14 cellular contexts compared by ENCODE assay signal in genomic region chr1:98316286-98316685, GRCh38.
A peak's percentile ranks its signal among the peaks of the same experiment; 100 is the strongest.
DNase-seq lines count a peak whose midpoint lies in the region; ATAC-seq, FAIRE-seq and TF ChIP-seq lines count a peak whose summit lies in the region.
"Had no signal": no experiment of that assay in that cellular context is flagged by ENCODE, and none has a peak within 500 bp of the region (broad histone marks: within the 10 kb centered on the region; RNA-seq: fewer than 3 reads in every experiment).

No MANE protein-coding gene starts in this region.

- H3K4me1 Mint-ChIP-seq in osteocyte (ENCODE audit: unreplicated experiment), result peaks cover 40% of the 10 kb centered on the region
- no peaks in the 10 kb centered on the region for H3K4me1 Mint-ChIP-seq in nephron progenitor cell

- H3K9me3 Mint-ChIP-seq in osteocyte (ENCODE audit: unreplicated experiment) (peaks cover 7% of the 10 kb centered on the region), nephron progenitor cell (no peaks in the 10 kb centered on the region)

- H3K4me3 Mint-ChIP-seq in osteocyte (ENCODE audit: unreplicated experiment) (no peak overlapping the region), nephron progenitor cell (no peak overlapping the region)

- H3K79me2 ChIP-seq in GM23248 (ENCODE audit: insufficient read depth), result no peaks in the 10 kb centered on the region
- H3K79me2 ChIP-seq in endothelial cell of umbilical vein (ENCODE audit: control insufficient read depth, insufficient read depth, low read length), result no peaks in the 10 kb centered on the region

- intact Hi-C loops in endothelial cell of umbilical vein (cut with micrococcal nuclease), result no loop called here
- intact Hi-C loops in left ventricle myocardium superior (cut with micrococcal nuclease), result no loop called here

- no peaks in the 10 kb centered on the region for H3K9me1 ChIP-seq in endothelial cell of umbilical vein (replicated peaks; ENCODE audit: control insufficient read depth, extremely low read depth, insufficient read depth, low read length)

- CTCF ChIA-PET in RWPE1 (lab: Yijun Ruan, JAX) (no interaction called here), endothelial cell of umbilical vein (lab: Charles Lee) (interaction anchor here (1.1 to 2.8 kb wide), 4 partner anchors 10 to 152 kb away, joined by 3 to 12 read pairs (median 6); no protein-coding TSS in a partner anchor)

- no peak for TF ChIP-seq CTCF in RWPE1 (conservative IDR thresholded peaks at IDR 0.05; ENCODE audit: low read depth)
- TF ChIP-seq CTCF in endothelial cell of umbilical vein (IDR thresholded peaks at IDR 0.05; ENCODE audit: extremely low read depth in 1 of 2, insufficient read depth in 1 of 2, low read depth in 1 of 2, low read length in 2 of 2), result no peak
- no peak for TF ChIP-seq CTCF in osteocyte (IDR thresholded peaks at IDR 0.05)
- TF ChIP-seq CTCF in nephron progenitor cell (IDR thresholded peaks at IDR 0.05), result no peak

- H3K4me1 ChIP-seq in GM23248 (ENCODE audit: insufficient read depth) (peaks cover 22% of the 10 kb centered on the region), endothelial cell of umbilical vein (ENCODE audit: control insufficient read depth, extremely low read depth, insufficient read depth, low read length) (peaks cover 28% of the 10 kb centered on the region)

- POLR2A ChIA-PET in RWPE1 (lab: Yijun Ruan, JAX; ENCODE audit: low non-redundant PET) (no interaction called here), endothelial cell of umbilical vein (lab: Charles Lee) (no interaction called here)

- H3K36me3 Mint-ChIP-seq in osteocyte (ENCODE audit: unreplicated experiment) (peaks cover 6% of the 10 kb centered on the region), nephron progenitor cell (ENCODE audit: low read depth) (no peaks in the 10 kb centered on the region)

- H3K27me3 ChIP-seq in GM23248 (replicated peaks; ENCODE audit: insufficient read depth) (no peaks in the 10 kb centered on the region), endothelial cell of umbilical vein (ENCODE audit: control insufficient read depth in 2 of 2, insufficient read depth in 2 of 2, low read length in 2 of 2) (no peaks in the 10 kb centered on the region)

- ATAC-seq in left ventricle myocardium superior, result no peak
- no peak for ATAC-seq in HG03442 (IDR thresholded peaks at IDR 0.05; ENCODE audit: unreplicated experiment)

- H3K4me3 ChIP-seq in GM23248, result no peak overlapping the region
- no peak overlapping the region for H3K4me3 ChIP-seq in endothelial cell of umbilical vein (replicated peaks in 1 of 3; ENCODE audit: insufficient read depth in 1 of 3, low read depth in 1 of 3, low read length in 3 of 3)

- 0 out of 2 replicates have a peak overlapping the region, but pooled peaks have one; percentile 29 for H2AFZ ChIP-seq in GM23248
- H2AFZ ChIP-seq in endothelial cell of umbilical vein (ENCODE audit: low read depth, low read length), result peak overlapping the region; percentile 37

- H3K36me3 ChIP-seq in GM23248 (ENCODE audit: low read depth) (no peaks in the 10 kb centered on the region), endothelial cell of umbilical vein (ENCODE audit: control insufficient read depth in 2 of 2, extremely low read depth in 1 of 2, insufficient read depth in 2 of 2, low read length in 2 of 2) (no peaks in the 10 kb centered on the region)

- H3K4me2 ChIP-seq in GM23248 (ENCODE audit: unreplicated experiment) (no peak overlapping the region), endothelial cell of umbilical vein (ENCODE audit: insufficient read depth, low read length) (peak overlapping the region; percentile 37)

- in situ Hi-C loops in GM23248 (cut with MboI), result no loop called here

- H3K27me3 Mint-ChIP-seq in osteocyte (ENCODE audit: unreplicated experiment) (no peaks in the 10 kb centered on the region), nephron progenitor cell (ENCODE audit: low read depth, poor library complexity) (peaks cover 6% of the 10 kb centered on the region)

- FAIRE-seq in endothelial cell of umbilical vein (lab: Jason Lieb, UNC), result peak; percentile 28

- no peak overlapping the region for H3K27ac ChIP-seq in GM23248
- peak overlapping the region; percentile 67 for H3K27ac ChIP-seq in RWPE1
- peak overlapping the region; percentile 79 for H3K27ac ChIP-seq in endothelial cell of umbilical vein (ENCODE audit: insufficient read depth, low read depth, low read length)

- H3K9me2 ChIP-seq in GM23248 (ENCODE audit: insufficient read depth), result no peaks in the 10 kb centered on the region

- TF ChIP-seq POLR2A in endothelial cell of umbilical vein (IDR thresholded peaks at IDR 0.05; ENCODE audit: low read depth, low read length), result no peak

- H3K9me3 ChIP-seq in GM23248 (ENCODE audit: low read depth) (no peaks in the 10 kb centered on the region), endothelial cell of umbilical vein (replicated peaks; ENCODE audit: control insufficient read depth, insufficient read depth, low read length) (no peaks in the 10 kb centered on the region)

- no peak overlapping the region for H3K9ac ChIP-seq in GM23248
- peak overlapping the region; percentile 30 for H3K9ac ChIP-seq in endothelial cell of umbilical vein (replicated peaks; ENCODE audit: extremely low read depth, insufficient read depth, low read length)

- no TSS peak for BruUV-seq in endothelial cell of umbilical vein (replicated peaks; lab: Mats Ljungman, UMichigan)

- DNase-seq in GM23248 (peak; percentile 61), RWPE1 (ENCODE audit: low spot score) (no peak), endothelial cell of umbilical vein (ENCODE audit: low read depth, low spot score) (peak; percentile 81), osteocyte (ENCODE audit: extremely low spot score, unreplicated experiment) (no peak), nephron progenitor cell (no peak), foreskin melanocyte (no peak), left ventricle myocardium superior (no peak)
- DNase-seq: activated CD4-positive, alpha-beta T cell treated with anti-CD3 and anti-CD28 coated beads, Interleukin-2, amount 50 U/mL, for 48 hours; effector CD8-positive, alpha-beta T cell; KBM-7; NCI-H187 treated with DMSO at 0.1 percent for 48 hours; NCI-H748 treated with DMSO at 0.1 percent for 48 hours; stimulated activated CD4-positive, alpha-beta T cell treated with anti-CD3 and anti-CD28 coated beads, Interleukin-1b, Interleukin-23, amount 100 ng/mL, for 48 hours had no signal

- H3F3A ChIP-seq in GM23248 (ENCODE audit: insufficient read depth), result peaks cover 9% of the 10 kb centered on the region

- no peaks in the 10 kb centered on the region for H4K20me1 ChIP-seq in GM23248 (ENCODE audit: insufficient read depth)
- no peaks in the 10 kb centered on the region for H4K20me1 ChIP-seq in endothelial cell of umbilical vein (replicated peaks; ENCODE audit: control insufficient read depth, extremely low read depth, insufficient read depth, low read length)

- WGBS in GM23248 (ENCODE audit: low coverage in 1 of 2, low lambda C conversion rate in 2 of 2, missing lambda C conversion rate in 2 of 2), 2 experiments, result 95 to 97% methylated on average over 2 of the region's 2 CpGs

- dilution Hi-C loops in endothelial cell of umbilical vein (cut with MboI; ENCODE audit: extremely low pct_ligation_motif_present, low sequenced_read_pairs), result no loop called here

- H3K27ac Mint-ChIP-seq in osteocyte (ENCODE audit: unreplicated experiment) (peak overlapping the region; percentile 86), nephron progenitor cell (no peak overlapping the region)

TF ChIP-seq in endothelial cell of umbilical vein, 7 proteins besides CTCF, POLR2A, EP300 and RAD21:
- no peak for TF ChIP-seq MAX (IDR thresholded peaks at IDR 0.05; ENCODE audit: insufficient read depth, insufficient read length)
- TF ChIP-seq JUN (IDR thresholded peaks at IDR 0.05; ENCODE audit: borderline replicate concordance, insufficient read depth, insufficient read length, low read depth), result peak; percentile 57
- TF ChIP-seq FOS (IDR thresholded peaks at IDR 0.05; ENCODE audit: borderline replicate concordance, insufficient read depth, low read length), result peak; percentile 62
- no peak for TF ChIP-seq MYC (IDR thresholded peaks at IDR 0.05; ENCODE audit: low read depth, low read length)
- peak; percentile 64 for TF ChIP-seq GATA2 (IDR thresholded peaks at IDR 0.05; ENCODE audit: insufficient read depth, insufficient read length, low read depth, low read length)
- no peak for TF ChIP-seq EZH2 (IDR thresholded peaks at IDR 0.05; ENCODE audit: borderline replicate concordance, low read depth, low read length, severe bottlenecking)
- no peak for TF ChIP-seq POLR2AphosphoS5 (IDR thresholded peaks at IDR 0.05; ENCODE audit: insufficient read depth, low read depth, low read length)

Comparison
In these comparisons a context has a peak if more than half of its experiments do, and no peak if none do; other contexts are left out.
1. DNase-seq: peak in GM23248 (single experiment) and endothelial cell of umbilical vein (single experiment); none in RWPE1 (single experiment), osteocyte (single experiment), nephron progenitor cell (single experiment), foreskin melanocyte (single experiment) and left ventricle myocardium superior (single experiment).